8 cellular contexts compared by ENCODE assay signal in genomic region chr5:16934123-16934522, GRCh38. TPM values are rescaled to one million over a fixed set of nuclear protein-coding genes. Genes with fewer than 3 reads are reported as not detected.
A peak's percentile ranks its signal among the peaks of the same experiment; 100 is the strongest.
DNase-seq lines count a peak whose midpoint lies in the region; ATAC-seq and TF ChIP-seq lines count a peak whose summit lies in the region.

No MANE protein-coding gene starts in this region.

- H3K4me3 Mint-ChIP-seq in Caco-2 (ENCODE audit: unreplicated experiment), result peak overlapping the region; percentile 90
- no peak overlapping the region for H3K4me3 Mint-ChIP-seq in stimulated activated memory B cell treated with anti-CD40 and anti-IgM and Interleukin-4, amounts not matched to agents 10 μg/mL and 1 μg/mL and 100 μg/mL, for 72 hours

- no peak overlapping the region for H3K27ac Mint-ChIP-seq in Caco-2 (ENCODE audit: unreplicated experiment)
- H3K27ac Mint-ChIP-seq in stimulated activated memory B cell treated with anti-CD40 and anti-IgM and Interleukin-4, amounts not matched to agents 10 μg/mL and 1 μg/mL and 100 μg/mL, for 72 hours, result no peak overlapping the region

- CTCF ChIA-PET in Caco-2 (lab: Charles Lee), result interaction anchor here (0.8 to 2.0 kb wide), 4 partner anchors 53 to 256 kb away, joined by 3 to 12 read pairs (median 6); no protein-coding TSS in a partner anchor

- H3K4me1 ChIP-seq in Caco-2 (peaks cover 28% of the 10 kb centered on the region), NT2/D1 (ENCODE audit: insufficient read depth, insufficient read length) (peaks cover 4% of the 10 kb centered on the region), body of pancreas (peaks cover 46% of the 10 kb centered on the region)

- H3K9ac ChIP-seq in NT2/D1 (ENCODE audit: insufficient read length, low read depth), result no peak overlapping the region

- 0 to 3% methylated on average over 11 of the region's 11 CpGs for WGBS in body of pancreas, 2 donors

- H3K27me3 ChIP-seq in Caco-2 (replicated peaks; ENCODE audit: control insufficient read depth, insufficient read depth, low read length) (no peaks in the 10 kb centered on the region), NT2/D1 (ENCODE audit: insufficient read depth, insufficient read length) (peaks cover 54% of the 10 kb centered on the region), body of pancreas (no peaks in the 10 kb centered on the region), kidney epithelial cell (ENCODE audit: control insufficient read depth, insufficient read depth, low read length) (no peaks in the 10 kb centered on the region)

- POLR2A ChIA-PET in Caco-2 (lab: Charles Lee), result interaction anchor here (0.6 kb wide), 1 partner anchor 35 kb away, joined by 3 read pairs; no protein-coding TSS in a partner anchor

- peak; percentile 77 to 87 for DNase-seq in Caco-2
- DNase-seq in NT2/D1 (ENCODE audit: low read depth, low spot score), result peak; percentile 62
- peak; percentile 62 to 78 (median 67) for DNase-seq in body of pancreas
- DNase-seq in kidney epithelial cell (ENCODE audit: low read depth), result no peak
- DNase-seq in stimulated activated CD8-positive, alpha-beta memory T cell treated with anti-CD3 and anti-CD28 coated beads, Interleukin-4, amount 100 ng/mL, for 24 hours (ENCODE audit: low read depth), result peak; percentile 7

- H3K4me1 Mint-ChIP-seq in Caco-2 (ENCODE audit: low read depth, unreplicated experiment), result peaks cover 30% of the 10 kb centered on the region
- peaks cover 22% of the 10 kb centered on the region for H3K4me1 Mint-ChIP-seq in stimulated activated memory B cell treated with anti-CD40 and anti-IgM and Interleukin-4, amounts not matched to agents 10 μg/mL and 1 μg/mL and 100 μg/mL, for 72 hours

- TF ChIP-seq CTCF in Caco-2 (IDR thresholded peaks at IDR 0.05; ENCODE audit: insufficient read depth in 1 of 2, low read depth in 1 of 2, low read length in 1 of 2, severe bottlenecking in 1 of 2, unreplicated experiment in 1 of 2), result peak; percentile 97 to 98
- TF ChIP-seq CTCF in body of pancreas (IDR thresholded peaks at IDR 0.05), result peak; percentile 68 to 88 (median 80)
- TF ChIP-seq CTCF in kidney epithelial cell (IDR thresholded peaks at IDR 0.05; ENCODE audit: insufficient read depth, low read length, poor library complexity, severe bottlenecking), result peak; percentile 96

- H3K36me3 ChIP-seq in Caco-2 (ENCODE audit: control insufficient read depth, insufficient read depth, low read length), result no peaks in the 10 kb centered on the region
- peaks cover 6% of the 10 kb centered on the region for H3K36me3 ChIP-seq in NT2/D1 (ENCODE audit: insufficient read depth, insufficient read length, low read length)
- no peaks in the 10 kb centered on the region for H3K36me3 ChIP-seq in body of pancreas (replicated peaks in 1 of 2; ENCODE audit: insufficient read depth in 1 of 2, low read depth in 2 of 2)
- H3K36me3 ChIP-seq in kidney epithelial cell (ENCODE audit: control insufficient read depth, insufficient read depth, low read length), result no peaks in the 10 kb centered on the region

- H3K9me3 ChIP-seq in Caco-2, result no peaks in the 10 kb centered on the region
- no peaks in the 10 kb centered on the region for H3K9me3 ChIP-seq in NT2/D1 (ENCODE audit: insufficient read depth, low read length)
- no peaks in the 10 kb centered on the region for H3K9me3 ChIP-seq in body of pancreas

- H3K4me3 ChIP-seq in Caco-2 (ENCODE audit: low read depth, low read length) (peak overlapping the region; percentile 97), NT2/D1 (ENCODE audit: insufficient read length, low read depth) (peak overlapping the region; percentile 80), body of pancreas (peak overlapping the region in 1 of 2 donors; percentile 96), kidney epithelial cell (ENCODE audit: low read depth, low read length) (peak overlapping the region; percentile 94)

- TF ChIP-seq POLR2A in body of pancreas (IDR thresholded peaks at IDR 0.05), result no peak

- H3K36me3 Mint-ChIP-seq in Caco-2 (ENCODE audit: insufficient read depth, unreplicated experiment), result peaks cover 26% of the 10 kb centered on the region
- H3K36me3 Mint-ChIP-seq in stimulated activated memory B cell treated with anti-CD40 and anti-IgM and Interleukin-4, amounts not matched to agents 10 μg/mL and 1 μg/mL and 100 μg/mL, for 72 hours, result no peaks in the 10 kb centered on the region

- BruUV-seq in Caco-2 (replicated peaks; lab: Mats Ljungman, UMichigan), result no TSS peak

- no peaks in the 10 kb centered on the region for H3K9me3 Mint-ChIP-seq in Caco-2 (ENCODE audit: unreplicated experiment)
- peaks cover 2% of the 10 kb centered on the region for H3K9me3 Mint-ChIP-seq in stimulated activated memory B cell treated with anti-CD40 and anti-IgM and Interleukin-4, amounts not matched to agents 10 μg/mL and 1 μg/mL and 100 μg/mL, for 72 hours

- intact Hi-C loops in Caco-2 (cut with micrococcal nuclease; ENCODE audit: unreplicated experiment) (loop anchor here (1.0 kb wide), 5 partner anchors 53 to 255 kb away; no protein-coding TSS in a partner anchor), body of pancreas (cut with DNase I) (no loop called here)

- H3K27me3 Mint-ChIP-seq in Caco-2 (ENCODE audit: insufficient read depth, unreplicated experiment), result no peaks in the 10 kb centered on the region
- H3K27me3 Mint-ChIP-seq in stimulated activated memory B cell treated with anti-CD40 and anti-IgM and Interleukin-4, amounts not matched to agents 10 μg/mL and 1 μg/mL and 100 μg/mL, for 72 hours, result peaks cover 76% of the 10 kb centered on the region

- peak overlapping the region in 2 of 4 donors; percentile 91 to 99 for H3K27ac ChIP-seq in body of pancreas

- peak; percentile 66 for ATAC-seq in GM18870 (IDR thresholded peaks at IDR 0.05; ENCODE audit: unreplicated experiment)
- peak; percentile 64 for ATAC-seq in HG03159 (IDR thresholded peaks at IDR 0.05; ENCODE audit: unreplicated experiment)
- peak; percentile 25 for ATAC-seq in body of pancreas
- no peak for ATAC-seq in stimulated activated memory B cell treated with anti-CD40 and anti-IgM and Interleukin-4, amounts not matched to agents 10 μg/mL and 1 μg/mL and 100 μg/mL, for 72 hours

RNA-seq across cellular contexts. Expression of gene MYO10, which starts 2.0 kb away (rescaled TPM):
- total RNA-seq in Caco-2 (2022) (67.6 and 73.3 TPM in 2 replicates), body of pancreas (100 to 1,000 TPM in 1 of 2 donors, 10 to 100 TPM in 1; 35.8 to 162 TPM), kidney epithelial cell (70.0 and 80.3 TPM in 2 replicates)
